Comparison of ENCODE assay signal across 21 cellular contexts in the genomic region with DNA sequence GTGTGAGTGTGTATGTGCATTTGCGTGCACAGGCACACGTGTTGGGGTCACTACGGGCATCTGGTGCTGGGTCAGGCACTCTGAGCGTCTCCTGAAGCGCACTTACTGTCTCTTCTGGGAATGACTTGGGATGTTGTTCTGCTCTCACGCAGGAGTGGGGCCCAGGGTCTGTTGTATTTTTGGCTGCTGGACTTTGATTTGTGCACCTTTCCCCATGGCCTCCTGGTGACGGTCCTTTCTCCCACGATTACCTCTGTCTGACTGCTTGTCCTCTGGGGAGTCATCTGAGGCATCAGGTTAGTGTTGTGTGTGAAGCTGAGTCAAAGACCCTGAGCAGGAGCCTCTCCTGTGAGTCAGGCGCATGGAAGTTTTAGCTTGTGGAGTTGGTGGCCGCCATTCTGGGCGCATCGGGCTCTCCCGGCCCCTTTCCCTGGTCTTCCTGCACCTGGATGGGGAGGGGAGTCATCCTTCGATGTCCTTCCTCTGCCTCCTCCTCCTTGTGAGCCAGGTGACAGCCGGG.
DNase-seq lines count a peak whose midpoint lies in the region; ATAC-seq and TF ChIP-seq lines count a peak whose summit lies in the region.
"Had no signal": no experiment of that assay in that cellular context is flagged by ENCODE, and none has a peak within 500 bp of the region (broad histone marks: within the 10 kb centered on the region; RNA-seq: fewer than 3 reads in every experiment).

No MANE protein-coding gene starts in this region.

- H4K91ac ChIP-seq in IMR-90 (ENCODE audit: insufficient read depth, low read depth, low read length), result no peak overlapping the region

- no peak for ATAC-seq in IMR-90 (ENCODE audit: low read depth)
- no peak for ATAC-seq in natural killer cell
- no peak for ATAC-seq in HG03571 (IDR thresholded peaks at IDR 0.05; ENCODE audit: unreplicated experiment)
- ATAC-seq: activated naive CD8-positive, alpha-beta T cell treated with anti-CD3 and anti-CD28 coated beads, Interleukin-2, amount 50 U/mL, for 24 hours had no signal

- H3K18ac ChIP-seq in IMR-90 (ENCODE audit: low read depth, low read length), result no peak overlapping the region

- no peak overlapping the region for H3K14ac ChIP-seq in IMR-90 (replicated peaks; ENCODE audit: low read depth, low read length)

- no peak overlapping the region for H4K5ac ChIP-seq in IMR-90 (ENCODE audit: low read depth, low read length)

- no peak overlapping the region for H4K8ac ChIP-seq in IMR-90 (ENCODE audit: low read depth in 2 of 2, low read length in 2 of 2)

- no peak overlapping the region for H3K23ac ChIP-seq in IMR-90 (ENCODE audit: low read depth, low read length)

- WGBS in IMR-90 (ENCODE audit: extremely low coverage in 2 of 2, insufficient read length in 1 of 2), 2 experiments, result no CpG with 5 or more reads among the region's 15 CpGs
- whole genome bisulfite sequencing in tibial nerve, 2 donors, result 64 to 76% methylated on average over 13 to 15 of the region's 15 CpGs

- H3K9ac ChIP-seq in IMR-90 (ENCODE audit: low read depth, low read length), result no peak overlapping the region
- H3K9ac ChIP-seq: parathyroid adenoma had no signal

- H3K36me3 ChIP-seq in IMR-90 (ENCODE audit: control insufficient read depth, insufficient read depth, low read length) (no peaks in the 10 kb centered on the region), tibial nerve (no peaks in the 10 kb centered on the region)

- H3K4me3 ChIP-seq in IMR-90 (ENCODE audit: insufficient read depth, low read depth, low read length) (no peak overlapping the region), tibial nerve (no peak overlapping the region)

- H2AK9ac ChIP-seq in IMR-90 (replicated peaks; ENCODE audit: low read depth, low read length, poor library complexity), result peak overlapping the region; percentile 9

- TF ChIP-seq POLR2A in IMR-90 (IDR thresholded peaks at IDR 0.05; ENCODE audit: low read depth, low read length) (no peak), tibial nerve (IDR thresholded peaks at IDR 0.05) (no peak)

- H2BK5ac ChIP-seq in IMR-90 (ENCODE audit: low read depth, low read length, poor library complexity, severe bottlenecking), result no peak overlapping the region

- dilution Hi-C loops in IMR-90 (cut with HindIII; ENCODE audit: low sequenced_read_pairs, unreplicated experiment), result no loop called here

- H3K4me1 ChIP-seq in IMR-90 (ENCODE audit: control insufficient read depth, insufficient read depth, low read length) (peaks cover 23% of the 10 kb centered on the region), tibial nerve (peaks cover 3 to 100% (median 93%) of the 10 kb centered on the region in 4 donors)

- POLR2A ChIA-PET in IMR-90 (lab: Charles Lee; ENCODE audit: unreplicated experiment), result no interaction called here

- peaks cover 18 to 90% of the 10 kb centered on the region in 2 experiments for H3K79me1 ChIP-seq in IMR-90 (ENCODE audit: low read depth in 1 of 2, low read length in 2 of 2)

- peak overlapping the region; percentile 12 for H3K27ac Mint-ChIP-seq in chondrocyte (ENCODE audit: unreplicated experiment)
- H3K27ac Mint-ChIP-seq in natural killer cell, result peak overlapping the region; percentile 10 to 80
- H3K27ac Mint-ChIP-seq: activated naive CD8-positive, alpha-beta T cell treated with anti-CD3 and anti-CD28 coated beads, Interleukin-2, amount 50 U/mL, for 24 hours; activated T-helper 2 cell treated with anti-CD3 and anti-CD28 coated beads, Interferon-gamma antibody, Interleukin-2, Interleukin-4, amounts not matched to agents 10 μg/mL and 5 μg/mL and 100 μg/mL, durations not matched to agents 14 hours and 24 hours and 36 hours; mesothelial cell of epicardium had no signal

- no peak overlapping the region for H3K27ac ChIP-seq in IMR-90 (ENCODE audit: insufficient read depth, low read length)
- peak overlapping the region in 3 of 4 donors; percentile 47 to 96 (median 91) for H3K27ac ChIP-seq in tibial nerve
- H3K27ac ChIP-seq: parathyroid adenoma had no signal

- peaks cover 100% of the 10 kb centered on the region for H4K20me1 ChIP-seq in IMR-90 (ENCODE audit: insufficient read depth, low read length)

- TF ChIP-seq EP300 in tibial nerve (IDR thresholded peaks at IDR 0.05), result no peak

- H3K4me3 Mint-ChIP-seq in chondrocyte (ENCODE audit: unreplicated experiment), result no peak overlapping the region
- H3K4me3 Mint-ChIP-seq in natural killer cell, result peak overlapping the region; percentile 28
- H3K4me3 Mint-ChIP-seq: activated naive CD8-positive, alpha-beta T cell treated with anti-CD3 and anti-CD28 coated beads, Interleukin-2, amount 50 U/mL, for 24 hours; mesothelial cell of epicardium had no signal

- DNase-seq in IMR-90 (peak; percentile 45), chondrocyte (ENCODE audit: low spot score) (no peak), natural killer cell (no peak), tibial nerve (ENCODE audit: low spot score in 2 of 2) (no peak), SIG-M5 treated with dmso at 0.1 percent for 504 hours (lab: John Stamatoyannopoulos, UW; ENCODE audit: unreplicated experiment) (no peak), NCI-H446 (lab: John Stamatoyannopoulos, UW) (no peak)
- DNase-seq: activated naive CD8-positive, alpha-beta T cell treated with anti-CD3 and anti-CD28 coated beads, Interleukin-2, amount 50 U/mL, for 24 hours; DND-41; effector CD8-positive, alpha-beta T cell; hypothalamus; kidney glomerular epithelial cell; MM.1S; NCI-H1694 treated with DMSO at 0.1 percent for 48 hours; NCI-H446 treated with DMSO at 0.1 percent for 48 hours; small intestine; stimulated activated CD4-positive, alpha-beta T cell treated with anti-CD3 and anti-CD28 coated beads, Interleukin-4, amount 100 ng/mL, for 4 hours; stimulated activated CD8-positive, alpha-beta memory T cell treated with anti-CD3 and anti-CD28 coated beads, Interleukin-4, amount 100 ng/mL, for 48 hours had no signal

- no peak overlapping the region for H3K4me2 ChIP-seq in IMR-90 (ENCODE audit: low read depth, low read length)

- H3K9me1 ChIP-seq in IMR-90 (ENCODE audit: insufficient read depth, low read length), result peaks cover 17% of the 10 kb centered on the region

- peaks cover 16% of the 10 kb centered on the region for H3K4me1 Mint-ChIP-seq in chondrocyte (ENCODE audit: low read depth)
- peaks cover 36 to 72% of the 10 kb centered on the region in 2 donors for H3K4me1 Mint-ChIP-seq in natural killer cell

- no peak overlapping the region for H2BK120ac ChIP-seq in IMR-90 (ENCODE audit: low read depth, low read length)

- H3K4ac ChIP-seq in IMR-90 (ENCODE audit: low read depth, low read length), result no peak overlapping the region

- H3K36me3 Mint-ChIP-seq in chondrocyte (ENCODE audit: low read depth), result no peaks in the 10 kb centered on the region
- H3K36me3 Mint-ChIP-seq in natural killer cell, result no peaks in the 10 kb centered on the region
- H3K36me3 Mint-ChIP-seq: mesothelial cell of epicardium had no signal

- no TSS peak for BruUV-seq in IMR-90 (replicated peaks; lab: Mats Ljungman, UMichigan)

- CTCF ChIA-PET in IMR-90 (lab: Yijun Ruan, JAX), result no interaction called here

- H2AFZ ChIP-seq in IMR-90 (replicated peaks; ENCODE audit: low read length, poor library complexity), result no peak overlapping the region
- H2AFZ ChIP-seq: parathyroid adenoma had no signal

- no peak overlapping the region for H2BK20ac ChIP-seq in IMR-90 (ENCODE audit: low read depth, low read length)

- H3K9me3 ChIP-seq in IMR-90 (ENCODE audit: control insufficient read depth, insufficient read depth, low read length) (no peaks in the 10 kb centered on the region), tibial nerve (no peaks in the 10 kb centered on the region)

- in situ Hi-C loops in IMR-90 (cut with MboI; ENCODE audit: low sequenced_read_pairs), result no loop called here

- no peak overlapping the region for H2AK5ac ChIP-seq in IMR-90 (ENCODE audit: low read depth, low read length)

- no peak overlapping the region for H3K56ac ChIP-seq in IMR-90 (ENCODE audit: extremely low read depth, insufficient read depth, low read length)

- H3K27me3 Mint-ChIP-seq in chondrocyte (ENCODE audit: low read depth) (no peaks in the 10 kb centered on the region), natural killer cell (ENCODE audit: low read depth in 2 of 2) (no peaks in the 10 kb centered on the region)

- no peak for TF ChIP-seq CTCF in IMR-90 (conservative IDR thresholded peaks at IDR 0.05; ENCODE audit: low read depth, low read length)
- no peak for TF ChIP-seq CTCF in chondrocyte (IDR thresholded peaks at IDR 0.05)
- TF ChIP-seq CTCF in natural killer cell (IDR thresholded peaks at IDR 0.05), result no peak
- TF ChIP-seq CTCF in tibial nerve (IDR thresholded peaks at IDR 0.05), result no peak

- no peak overlapping the region for H2BK15ac ChIP-seq in IMR-90 (ENCODE audit: low read depth, low read length)

- H3K9me3 Mint-ChIP-seq in chondrocyte (ENCODE audit: low read depth) (no peaks in the 10 kb centered on the region), natural killer cell (no peaks in the 10 kb centered on the region)
- H3K9me3 Mint-ChIP-seq: activated naive CD8-positive, alpha-beta T cell treated with anti-CD3 and anti-CD28 coated beads, Interleukin-2, amount 50 U/mL, for 24 hours; activated T-helper 2 cell treated with anti-CD3 and anti-CD28 coated beads, Interferon-gamma antibody, Interleukin-2, Interleukin-4, amounts not matched to agents 10 μg/mL and 5 μg/mL and 100 μg/mL, durations not matched to agents 14 hours and 24 hours and 36 hours; mesothelial cell of epicardium had no signal

- no peak for TF ChIP-seq RAD21 in IMR-90 (IDR thresholded peaks at IDR 0.05; ENCODE audit: low read length)

- H3K27me3 ChIP-seq in IMR-90 (ENCODE audit: control insufficient read depth, insufficient read depth, low read length), result no peaks in the 10 kb centered on the region
- no peaks in the 10 kb centered on the region for H3K27me3 ChIP-seq in tibial nerve

- intact Hi-C loops in IMR-90 (cut with micrococcal nuclease) (no loop called here), natural killer cell (cut with micrococcal nuclease) (no loop called here)

TF ChIP-seq in IMR-90, 13 proteins besides CTCF, POLR2A, EP300 and RAD21 (continues in another document):
- TF ChIP-seq SMC3 (IDR thresholded peaks at IDR 0.05; ENCODE audit: low read depth, low read length), result no peak
- TF ChIP-seq BHLHE40 (IDR thresholded peaks at IDR 0.05; ENCODE audit: low read depth, low read length), result peak; percentile 14; the same call in 1 of the 2 replicates
- no peak for TF ChIP-seq ELK1 (IDR thresholded peaks at IDR 0.05; ENCODE audit: borderline replicate concordance, low read depth, low read length)
- TF ChIP-seq MAZ (IDR thresholded peaks at IDR 0.05; ENCODE audit: borderline replicate concordance, low read depth, low read length), result no peak
- TF ChIP-seq RFX5 (IDR thresholded peaks at IDR 0.05; ENCODE audit: low read depth, low read length), result no peak
- TF ChIP-seq RCOR1 (IDR thresholded peaks at IDR 0.05; ENCODE audit: insufficient replicate concordance, low read length), result no peak
